ENCODE assay signal across 1 cellular context in the genomic region with DNA sequence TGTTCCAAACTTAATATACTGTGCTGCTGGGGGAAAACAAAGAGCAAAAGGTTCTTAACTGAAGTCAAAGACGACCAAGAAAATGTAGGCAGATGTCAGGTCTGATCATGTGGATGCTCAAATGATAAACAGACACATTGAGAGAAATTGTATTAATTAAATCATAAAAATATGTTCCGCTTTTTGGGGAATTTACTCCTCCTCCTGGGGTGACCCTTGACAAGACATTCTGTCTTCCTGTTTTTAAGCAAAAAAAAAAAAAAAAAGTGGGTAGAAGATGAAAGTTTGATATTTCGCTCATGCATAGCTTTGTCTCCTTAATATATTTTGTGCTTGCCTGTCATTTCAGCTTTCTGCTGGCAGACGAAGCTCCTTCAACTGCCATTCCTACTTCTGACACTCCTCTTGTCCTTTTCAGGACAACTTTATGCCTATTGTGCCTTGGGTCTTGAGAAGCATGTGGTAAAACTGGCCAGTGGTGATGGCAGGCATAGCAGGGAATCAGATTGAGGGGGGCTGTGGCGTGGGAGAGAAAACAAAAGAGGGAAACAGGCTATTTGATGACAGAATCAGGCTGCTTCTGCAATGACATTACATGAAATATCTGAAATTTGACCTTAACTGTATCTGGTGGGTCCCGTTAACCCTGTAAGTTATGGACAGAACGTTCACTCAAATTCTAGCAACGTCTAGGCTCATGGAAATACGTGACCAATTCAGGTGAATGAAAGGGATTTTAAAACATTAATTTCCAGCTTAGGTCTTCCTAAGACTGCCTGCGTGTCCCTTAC.
A peak's percentile ranks its signal among the peaks of the same experiment; 100 is the strongest.
TF ChIP-seq lines count a peak whose summit lies in the region.

No MANE protein-coding gene starts in this region.

TF ChIP-seq in HepG2, 621 proteins besides CTCF, POLR2A, EP300 and RAD21:
- peak; percentile 43 for TF ChIP-seq ZNF652 (CRISPR knock-in tag; IDR thresholded peaks at IDR 0.05; ENCODE audit: borderline replicate concordance, low read depth)
- TF ChIP-seq TEAD3 (CRISPR knock-in tag; optimal IDR thresholded peaks at IDR 0.05; ENCODE audit: borderline replicate concordance), result peak; percentile 44
- TF ChIP-seq MEF2D (CRISPR knock-in tag; IDR thresholded peaks at IDR 0.05), result peak; percentile 4; the same call in 1 of the 2 replicates
